22 cellular contexts compared by ENCODE assay signal in the genomic region with DNA sequence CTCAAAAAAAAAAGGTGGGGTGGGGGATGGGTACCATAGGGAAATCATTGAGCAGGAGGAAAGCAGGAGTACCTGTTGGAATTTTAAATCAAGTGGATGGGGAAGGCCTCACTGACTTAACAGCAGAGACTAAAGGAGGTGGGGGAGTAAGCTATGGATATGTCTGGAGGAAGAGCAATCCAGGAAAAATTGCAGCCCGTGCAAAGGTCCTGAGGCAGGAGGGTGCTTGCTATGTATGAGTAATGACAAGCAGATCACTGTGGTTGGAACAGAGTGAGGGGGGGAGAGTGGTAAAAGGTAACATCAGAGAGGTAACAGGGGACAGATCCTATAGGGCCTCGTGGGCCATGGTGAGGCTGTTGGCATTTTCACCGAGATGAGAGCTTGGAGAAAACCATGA. TPM values are rescaled to one million over a fixed set of nuclear protein-coding genes. Genes with fewer than 3 reads are reported as not detected.
DNase-seq lines count a peak whose midpoint lies in the region; ATAC-seq, FAIRE-seq and TF ChIP-seq lines count a peak whose summit lies in the region.
"Had no signal": no experiment of that assay in that cellular context is flagged by ENCODE, and none has a peak within 500 bp of the region (broad histone marks: within the 10 kb centered on the region; RNA-seq: fewer than 3 reads in every experiment).

No MANE protein-coding gene starts in this region.

- H3K27ac Mint-ChIP-seq in activated T-cell treated with anti-CD3 and anti-CD28 coated beads, Interleukin-2, amount 50 U/mL, for 24 hours, result peak overlapping the region; percentile 56
- H3K27ac Mint-ChIP-seq in HFFc6, result peak overlapping the region; percentile 48
- H3K27ac Mint-ChIP-seq in neural crest cell (ENCODE audit: unreplicated experiment), result peak overlapping the region; percentile 27
- H3K27ac Mint-ChIP-seq: GM23338 had no signal

- H3K36me3 ChIP-seq in K562 (ENCODE audit: control insufficient read depth, insufficient read depth, low read length) (peaks cover 71% of the 10 kb centered on the region; the same call in 2 of the 3 replicates), heart right ventricle (peaks cover 0 to 50% (median 0%) of the 10 kb centered on the region in 9 donors)

- intact Hi-C loops in K562 (cut with micrococcal nuclease), result no loop called here
- intact Hi-C loops in heart right ventricle (cut with DNase I), result no loop called here

- no peak for FAIRE-seq in K562 (lab: Jason Lieb, UNC)
- FAIRE-seq in GM12891 (lab: Jason Lieb, UNC), result no peak
- FAIRE-seq: A204.1, G401.6 had no signal

- no peaks in the 10 kb centered on the region for H3K9me3 Mint-ChIP-seq in activated T-cell treated with anti-CD3 and anti-CD28 coated beads, Interleukin-2, amount 50 U/mL, for 24 hours
- H3K9me3 Mint-ChIP-seq in HFFc6 (no peaks in the 10 kb centered on the region), neural crest cell (peaks cover 4% of the 10 kb centered on the region)
- H3K9me3 Mint-ChIP-seq: CD8-positive, alpha-beta memory T cell; GM23338 had no signal

- H3K79me2 ChIP-seq in K562 (ENCODE audit: control insufficient read depth, insufficient read depth, low read length), result peaks cover 42% of the 10 kb centered on the region

- no TSS peak for BruUV-seq in K562 (replicated peaks; lab: Mats Ljungman, UMichigan)

- H3K9ac ChIP-seq in K562 (ENCODE audit: insufficient read depth in 1 of 2, low read depth in 2 of 2, low read length in 2 of 2), result no peak overlapping the region
- H3K9ac ChIP-seq: BLaER1 had no signal

- WGBS in K562 (ENCODE audit: insufficient coverage, low coverage, missing lambda C conversion rate), result 90% methylated on average over 3 of the region's 3 CpGs
- WGBS in heart right ventricle, 2 donors, result 95 to 96% methylated on average over 3 of the region's 3 CpGs

- no peak for TF ChIP-seq CTCF in HFFc6 (IDR thresholded peaks at IDR 0.05)
- no peak for TF ChIP-seq CTCF in K562 (IDR thresholded peaks at IDR 0.05 in 2 of 3, conservative IDR thresholded peaks at IDR 0.05 in 1 of 3; ENCODE audit: insufficient read depth in 2 of 3, low read depth in 1 of 3, low read length in 3 of 3)
- TF ChIP-seq CTCF in neural crest cell (conservative IDR thresholded peaks at IDR 0.05), result no peak
- TF ChIP-seq CTCF in heart right ventricle (IDR thresholded peaks at IDR 0.05), result no peak

- H3K9me3 ChIP-seq in K562 (replicated peaks; ENCODE audit: control insufficient read depth, insufficient read depth, low read depth, low read length), result no peaks in the 10 kb centered on the region
- H3K9me3 ChIP-seq in heart right ventricle, result no peaks in the 10 kb centered on the region
- H3K9me3 ChIP-seq: BLaER1 had no signal

- no peaks in the 10 kb centered on the region for H3K27me3 ChIP-seq in K562 (ENCODE audit: control insufficient read depth in 2 of 2, insufficient read depth in 2 of 2, low read length in 2 of 2)
- H3K27me3 ChIP-seq in heart right ventricle, result no peaks in the 10 kb centered on the region

- no peak overlapping the region for H3K27ac ChIP-seq in K562 (ENCODE audit: extremely low read depth, low read depth, low read length)
- H3K27ac ChIP-seq in heart right ventricle, result no peak overlapping the region
- H3K27ac ChIP-seq: BLaER1 had no signal

- TF ChIP-seq RAD21 in K562 (CRISPR knock-in tag; conservative IDR thresholded peaks at IDR 0.05 in 1 of 2, IDR thresholded peaks at IDR 0.05 in 1 of 2), result no peak

- no peak overlapping the region for H2AFZ ChIP-seq in K562 (ENCODE audit: low read depth, low read length)
- H2AFZ ChIP-seq: GM23338 had no signal

- TF ChIP-seq POLR2A in K562 (conservative IDR thresholded peaks at IDR 0.05) (no peak), GM18505 (IDR thresholded peaks at IDR 0.05; ENCODE audit: borderline replicate concordance, extremely low read depth, insufficient read depth, insufficient read length) (no peak), GM12891 (IDR thresholded peaks at IDR 0.05; ENCODE audit: low read depth, low read length) (no peak)

- no peak overlapping the region for H3K4me3 Mint-ChIP-seq in activated T-cell treated with anti-CD3 and anti-CD28 coated beads, Interleukin-2, amount 50 U/mL, for 24 hours
- H3K4me3 Mint-ChIP-seq in HFFc6, result no peak overlapping the region
- no peak overlapping the region for H3K4me3 Mint-ChIP-seq in neural crest cell
- H3K4me3 Mint-ChIP-seq: CD8-positive, alpha-beta memory T cell; GM23338 had no signal

- peaks cover 3 to 6% of the 10 kb centered on the region in 2 experiments; a peak in 4 of 5 replicates for H3K4me1 ChIP-seq in K562 (replicated peaks in 1 of 2; ENCODE audit: control insufficient read depth in 2 of 2, insufficient read depth in 2 of 2, low read length in 2 of 2)
- H3K4me1 ChIP-seq in heart right ventricle, result peaks cover 0 to 12% (median 0%) of the 10 kb centered on the region in 9 donors

- in situ Hi-C loops in K562 (cut with MboI), result loop anchor here (25.0 kb wide), 1 partner anchor 618 kb away; no protein-coding TSS in a partner anchor

- no peak for DNase-seq in activated T-cell treated with anti-CD3 and anti-CD28 coated beads, Interleukin-2, amount 50 U/mL, for 24 hours
- DNase-seq in activated T-cell treated with anti-CD3 and anti-CD28 coated beads, Interleukin-2, amount 50 U/mL, for 48 hours, result no peak
- no peak for DNase-seq in HFFc6
- no peak for DNase-seq in K562 (ENCODE audit: extremely low read depth in 1 of 4, low spot score in 3 of 4)
- DNase-seq in neural crest cell (ENCODE audit: low read depth, low spot score), result no peak
- no peak for DNase-seq in heart right ventricle
- DNase-seq in GM12891 (ENCODE audit: insufficient read length, low spot score), result no peak
- DNase-seq: CD8-positive, alpha-beta memory T cell; DND-41; KBM-7; NCI-H1436; NCI-H2029; NCI-H2171; NCI-H446; NCI-H69; NK-92 treated with Interleukin-12 subunit alpha and Interleukin-12 subunit beta, amount 100 ng/mL, for 24 hours had no signal

- CTCF ChIA-PET in K562 (lab: Yijun Ruan, JAX; ENCODE audit: low intra/inter-chr PET ratio), result no interaction called here

- peaks cover 83% of the 10 kb centered on the region for H3K36me3 Mint-ChIP-seq in activated T-cell treated with anti-CD3 and anti-CD28 coated beads, Interleukin-2, amount 50 U/mL, for 24 hours (ENCODE audit: low read depth)
- peaks cover 15% of the 10 kb centered on the region; the same call in 1 of the 2 replicates for H3K36me3 Mint-ChIP-seq in HFFc6 (ENCODE audit: low read depth)
- peaks cover 13% of the 10 kb centered on the region for H3K36me3 Mint-ChIP-seq in neural crest cell (ENCODE audit: low read depth)

- no peak for TF ChIP-seq EP300 in K562 (IDR thresholded peaks at IDR 0.05; ENCODE audit: low read length)

- peaks cover 17% of the 10 kb centered on the region for H3K27me3 Mint-ChIP-seq in activated T-cell treated with anti-CD3 and anti-CD28 coated beads, Interleukin-2, amount 50 U/mL, for 24 hours
- H3K27me3 Mint-ChIP-seq in HFFc6 (ENCODE audit: insufficient read depth) (peaks cover 2% of the 10 kb centered on the region), neural crest cell (ENCODE audit: low read depth) (no peaks in the 10 kb centered on the region)

- no peaks in the 10 kb centered on the region for H4K20me1 ChIP-seq in K562 (replicated peaks; ENCODE audit: control insufficient read depth, insufficient read depth, low read length)

- no peak overlapping the region for H3K4me2 ChIP-seq in K562 (ENCODE audit: insufficient read depth, low read length)
- H3K4me2 ChIP-seq: BLaER1, GM23338 had no signal

- peaks cover 24% of the 10 kb centered on the region for H3K4me1 Mint-ChIP-seq in activated T-cell treated with anti-CD3 and anti-CD28 coated beads, Interleukin-2, amount 50 U/mL, for 24 hours (ENCODE audit: low read depth)
- H3K4me1 Mint-ChIP-seq in HFFc6 (ENCODE audit: low read depth) (peaks cover 12% of the 10 kb centered on the region), neural crest cell (peaks cover 19% of the 10 kb centered on the region)

- ATAC-seq in K562, result no peak
- no peak for ATAC-seq in GM18505 (IDR thresholded peaks at IDR 0.05; ENCODE audit: unreplicated experiment)
- no peak for ATAC-seq in heart right ventricle
- ATAC-seq: GM23338, HCT116 had no signal

- peaks cover 4% of the 10 kb centered on the region for H3K9me1 ChIP-seq in K562 (ENCODE audit: control insufficient read depth, insufficient read depth, low read length)

- POLR2A ChIA-PET in K562 (lab: Yijun Ruan, JAX), result interaction anchor here (0.9 kb wide), 1 partner anchor 11 kb away, joined by 3 read pairs; no protein-coding TSS in a partner anchor

- H3K4me3 ChIP-seq in K562, result no peak overlapping the region
- no peak overlapping the region for H3K4me3 ChIP-seq in heart right ventricle
- H3K4me3 ChIP-seq: BLaER1, GM23338 had no signal

RNA-seq across cellular contexts. Expression of a gene that starts 4.1 kb away (rescaled TPM):
- 10 to 100 TPM; 51.5 to 66.7 (median 59.7) TPM for total RNA-seq in HFFc6 (2021; fragmentation: NEBNext Ultra II Directional; extraction: Animal tissue kit (Norgen Biotek cat#: 25700))
- total RNA-seq in K562 (2011; cell fraction: chromatin; rRNA removed; ENCODE audit: low replicate concordance), result 42.8 and 61.0 TPM in 2 replicates
- total RNA-seq in K562 (2011; cell fraction: nucleolus; rRNA removed), result 58.9 and 60.7 TPM in 2 replicates
- total RNA-seq in K562 (2011; cell fraction: nucleoplasm; rRNA removed), result 41.1 and 41.9 TPM in 2 replicates
- total RNA-seq in K562 (2014; rRNA removed), result 87.2 and 121 TPM in 2 replicates
- 54.7 and 60.1 TPM in 2 replicates for total RNA-seq in K562 (2014; rRNA removed; fragmentation: Illumina TruSeq; extraction: Trizol)
- total RNA-seq in K562 (2015; rRNA removed; fragmentation: Illumina TruSeq; extraction: Trizol), result 72.9 and 75.2 TPM in 2 replicates
- 85.0 and 87.3 TPM in 2 replicates for total RNA-seq in K562 (2021)
- polyA plus RNA-seq in K562 (2011; rRNA removed), result 51.4 and 53.1 TPM in 2 replicates
- polyA plus RNA-seq in K562 (2011; cell fraction: cytosol; rRNA removed), result 61.7 and 125 TPM in 2 replicates
- 119 and 153 TPM in 2 replicates for polyA plus RNA-seq in K562 (2011; cell fraction: nucleus; rRNA removed)
- 64.0 and 71.6 TPM in 2 replicates for polyA plus RNA-seq in K562 (2012)
- polyA plus RNA-seq in K562 (2014; fragmentation: Illumina TruSeq; extraction: Trizol), result 95.6 and 109 TPM in 2 replicates
- polyA plus RNA-seq in K562 (2014; fragmentation: Nextera tagmentation; extraction: Ambion mirVana), result 10 to 100 TPM; 12.2 to 17.4 TPM
- polyA plus RNA-seq in K562 (2014; rRNA removed), result 71.6 and 86.8 TPM in 2 replicates
- 18.1 and 25.3 TPM in 2 replicates for polyA minus RNA-seq in K562 (2011; rRNA and poly(A)+ RNA removed)
- polyA minus RNA-seq in K562 (2011; cell fraction: cytosol; rRNA and poly(A)+ RNA removed), result 28.1 and 30.3 TPM in 2 replicates
- polyA minus RNA-seq in K562 (2011; cell fraction: nucleus; rRNA and poly(A)+ RNA removed), result 33.3 and 33.4 TPM in 2 replicates
- total RNA-seq in neural crest cell, result 42.2 and 45.8 TPM in 2 replicates
- total RNA-seq in heart right ventricle, result 10 to 100 TPM; 11.6 to 22.8 (median 12.9) TPM
- 10 to 100 TPM; 25.2 to 46.1 TPM for polyA plus RNA-seq in heart right ventricle
- polyA plus RNA-seq in GM12891 (2012; ENCODE audit: low read depth, missing spikeins), result 31.0 TPM

RNA-seq across cellular contexts. Expression of a gene that starts 10.1 kb away (rescaled TPM):
- total RNA-seq in HFFc6 (2021; fragmentation: NEBNext Ultra II Directional; extraction: Animal tissue kit (Norgen Biotek cat#: 25700)), result under 1 TPM in 5 of 6 experiments, not detected in 1; 0.40 to 0.91 (median 0.79) TPM
- 149 and 408 TPM in 2 replicates for total RNA-seq in K562 (2011; cell fraction: chromatin; rRNA removed; ENCODE audit: low replicate concordance)
- total RNA-seq in K562 (2011; cell fraction: nucleolus; rRNA removed), result 510 and 535 TPM in 2 replicates
- total RNA-seq in K562 (2011; cell fraction: nucleoplasm; rRNA removed), result 308 and 339 TPM in 2 replicates
- total RNA-seq in K562 (2014; rRNA removed), result 142 and 201 TPM in 2 replicates
- 72.6 and 88.6 TPM in 2 replicates for total RNA-seq in K562 (2014; rRNA removed; fragmentation: Illumina TruSeq; extraction: Trizol)
- 128 and 129 TPM in 2 replicates for total RNA-seq in K562 (2015; rRNA removed; fragmentation: Illumina TruSeq; extraction: Trizol)
- 213 and 228 TPM in 2 replicates for total RNA-seq in K562 (2021)
- polyA plus RNA-seq in K562 (2011; rRNA removed), result 163 and 193 TPM in 2 replicates
- 284 and 627 TPM in 2 replicates for polyA plus RNA-seq in K562 (2011; cell fraction: cytosol; rRNA removed)
- 364 and 581 TPM in 2 replicates for polyA plus RNA-seq in K562 (2011; cell fraction: nucleus; rRNA removed)
- 62.8 and 197 TPM in 2 replicates for polyA plus RNA-seq in K562 (2012)
- polyA plus RNA-seq in K562 (2014; fragmentation: Illumina TruSeq; extraction: Trizol), result 204 and 238 TPM in 2 replicates
- 10 to 100 TPM in 1 of 2 experiments, 1 to 10 TPM in 1; 9.3 to 31.2 TPM for polyA plus RNA-seq in K562 (2014; fragmentation: Nextera tagmentation; extraction: Ambion mirVana)
- polyA plus RNA-seq in K562 (2014; rRNA removed), result 199 and 251 TPM in 2 replicates
- polyA minus RNA-seq in K562 (2011; rRNA and poly(A)+ RNA removed), result 113 and 240 TPM in 2 replicates
- polyA minus RNA-seq in K562 (2011; cell fraction: cytosol; rRNA and poly(A)+ RNA removed), result 150 and 177 TPM in 2 replicates
- 42.9 and 49.0 TPM in 2 replicates for polyA minus RNA-seq in K562 (2011; cell fraction: nucleus; rRNA and poly(A)+ RNA removed)
- total RNA-seq in neural crest cell, result 6.5 and 8.8 TPM in 2 replicates
- total RNA-seq in heart right ventricle, result 1 to 10 TPM in 7 of 10 donors, under 1 TPM in 3; 0.64 to 5.3 (median 1.7) TPM
- 10 to 100 TPM in 1 of 2 donors, 1 to 10 TPM in 1; 2.6 to 15.4 TPM for polyA plus RNA-seq in heart right ventricle
- 29.4 TPM for polyA plus RNA-seq in GM12891 (2012; ENCODE audit: low read depth, missing spikeins)

RNA-seq across cellular contexts. Expression of a gene that starts 28.6 kb away (rescaled TPM):
- 10 to 100 TPM in 4 of 6 experiments, 1 to 10 TPM in 2; 9.0 to 13.8 (median 10.7) TPM for total RNA-seq in HFFc6 (2021; fragmentation: NEBNext Ultra II Directional; extraction: Animal tissue kit (Norgen Biotek cat#: 25700))
- 9.4 and 19.6 TPM in 2 replicates for total RNA-seq in K562 (2011; cell fraction: chromatin; rRNA removed; ENCODE audit: low replicate concordance)
- total RNA-seq in K562 (2011; cell fraction: nucleolus; rRNA removed), result 9.3 and 10.8 TPM in 2 replicates
- 15.0 and 18.6 TPM in 2 replicates for total RNA-seq in K562 (2011; cell fraction: nucleoplasm; rRNA removed)
- total RNA-seq in K562 (2014; rRNA removed) (2.8 and 4.0 TPM in 2 replicates), K562 (2014; rRNA removed; fragmentation: Illumina TruSeq; extraction: Trizol) (1.9 and 2.0 TPM in 2 replicates), K562 (2015; rRNA removed; fragmentation: Illumina TruSeq; extraction: Trizol) (2.4 and 3.2 TPM in 2 replicates), K562 (2021) (4.4 and 4.7 TPM in 2 replicates), neural crest cell (13.0 and 14.2 TPM in 2 replicates), heart right ventricle (10 to 100 TPM in 9 of 10 donors, 1 to 10 TPM in 1; 9.9 to 16.1 (median 13.0) TPM)
- polyA plus RNA-seq in K562 (2011; rRNA removed) (3.7 and 6.9 TPM in 2 replicates), K562 (2014; fragmentation: Illumina TruSeq; extraction: Trizol) (4.5 and 4.8 TPM in 2 replicates), K562 (2014; fragmentation: Nextera tagmentation; extraction: Ambion mirVana) (under 1 TPM; 0.34 to 0.62 TPM), K562 (2014; rRNA removed) (5.1 TPM in 2 replicates), heart right ventricle (10 to 100 TPM; 12.7 to 26.7 TPM)
- 7.0 and 12.1 TPM in 2 replicates for polyA plus RNA-seq in K562 (2011; cell fraction: cytosol; rRNA removed)
- 18.5 and 23.1 TPM in 2 replicates for polyA plus RNA-seq in K562 (2011; cell fraction: nucleus; rRNA removed)
- polyA plus RNA-seq in K562 (2012), result 5.0 and 7.8 TPM in 2 replicates
- polyA minus RNA-seq in K562 (2011; rRNA and poly(A)+ RNA removed), result 2.0 and 2.5 TPM in 2 replicates
- polyA minus RNA-seq in K562 (2011; cell fraction: cytosol; rRNA and poly(A)+ RNA removed), result 4.1 and 8.1 TPM in 2 replicates
- polyA minus RNA-seq in K562 (2011; cell fraction: nucleus; rRNA and poly(A)+ RNA removed), result 4.7 and 5.3 TPM in 2 replicates
- polyA plus RNA-seq in GM12891 (2012; ENCODE audit: low read depth, missing spikeins), result 8.8 TPM

RNA-seq across cellular contexts. Expression of a gene that starts 41.5 kb away (rescaled TPM):
- total RNA-seq in HFFc6 (2021; fragmentation: NEBNext Ultra II Directional; extraction: Animal tissue kit (Norgen Biotek cat#: 25700)), result 10 to 100 TPM; 26.0 to 42.2 (median 39.1) TPM
- total RNA-seq in K562 (2011; cell fraction: chromatin; rRNA removed; ENCODE audit: low replicate concordance), result 184 and 489 TPM in 2 replicates
- 634 and 715 TPM in 2 replicates for total RNA-seq in K562 (2011; cell fraction: nucleolus; rRNA removed)
- total RNA-seq in K562 (2011; cell fraction: nucleoplasm; rRNA removed), result 475 and 527 TPM in 2 replicates
- 244 and 267 TPM in 2 replicates for total RNA-seq in K562 (2014; rRNA removed)
- 242 and 313 TPM in 2 replicates for total RNA-seq in K562 (2014; rRNA removed; fragmentation: Illumina TruSeq; extraction: Trizol)
- total RNA-seq in K562 (2015; rRNA removed; fragmentation: Illumina TruSeq; extraction: Trizol), result 219 and 244 TPM in 2 replicates
- total RNA-seq in K562 (2021), result 264 and 278 TPM in 2 replicates
- 228 and 411 TPM in 2 replicates for polyA plus RNA-seq in K562 (2011; rRNA removed)
- 623 and 681 TPM in 2 replicates for polyA plus RNA-seq in K562 (2011; cell fraction: cytosol; rRNA removed)
- 365 and 432 TPM in 2 replicates for polyA plus RNA-seq in K562 (2011; cell fraction: nucleus; rRNA removed)
- 242 and 270 TPM in 2 replicates for polyA plus RNA-seq in K562 (2012)
- 274 and 307 TPM in 2 replicates for polyA plus RNA-seq in K562 (2014; fragmentation: Illumina TruSeq; extraction: Trizol)
- 100 to 1,000 TPM; 569 to 987 TPM for polyA plus RNA-seq in K562 (2014; fragmentation: Nextera tagmentation; extraction: Ambion mirVana)
- polyA plus RNA-seq in K562 (2014; rRNA removed), result 238 and 281 TPM in 2 replicates
- 291 and 319 TPM in 2 replicates for polyA minus RNA-seq in K562 (2011; rRNA and poly(A)+ RNA removed)
- 198 and 240 TPM in 2 replicates for polyA minus RNA-seq in K562 (2011; cell fraction: cytosol; rRNA and poly(A)+ RNA removed)
- polyA minus RNA-seq in K562 (2011; cell fraction: nucleus; rRNA and poly(A)+ RNA removed), result 35.1 and 73.1 TPM in 2 replicates
- 155 and 168 TPM in 2 replicates for total RNA-seq in neural crest cell
- 10 to 100 TPM; 35.1 to 76.0 (median 54.2) TPM for total RNA-seq in heart right ventricle
- 100 to 1,000 TPM in 1 of 2 donors, 10 to 100 TPM in 1; 96.9 to 128 TPM for polyA plus RNA-seq in heart right ventricle
- 95.9 TPM for polyA plus RNA-seq in GM12891 (2012; ENCODE audit: low read depth, missing spikeins)

RNA-seq across cellular contexts. Expression of a gene that starts 59.4 kb away (rescaled TPM):
- 10 to 100 TPM; 13.0 to 15.3 (median 13.8) TPM for total RNA-seq in HFFc6 (2021; fragmentation: NEBNext Ultra II Directional; extraction: Animal tissue kit (Norgen Biotek cat#: 25700))
- total RNA-seq in K562 (2011; cell fraction: chromatin; rRNA removed; ENCODE audit: low replicate concordance), result 11.5 and 26.2 TPM in 2 replicates
- total RNA-seq in K562 (2011; cell fraction: nucleolus; rRNA removed), result 15.1 and 16.5 TPM in 2 replicates
- total RNA-seq in K562 (2011; cell fraction: nucleoplasm; rRNA removed), result 11.6 and 13.7 TPM in 2 replicates
- 5.4 and 6.7 TPM in 2 replicates for total RNA-seq in K562 (2014; rRNA removed)
- 0.87 and 0.96 TPM in 2 replicates for total RNA-seq in K562 (2014; rRNA removed; fragmentation: Illumina TruSeq; extraction: Trizol)
- total RNA-seq in K562 (2015; rRNA removed; fragmentation: Illumina TruSeq; extraction: Trizol), result 1.5 and 2.0 TPM in 2 replicates
- 9.5 and 10.6 TPM in 2 replicates for total RNA-seq in K562 (2021)
- 3.9 and 7.1 TPM in 2 replicates for polyA plus RNA-seq in K562 (2011; rRNA removed)
- polyA plus RNA-seq in K562 (2011; cell fraction: cytosol; rRNA removed), result 5.5 and 7.5 TPM in 2 replicates
- 17.3 and 27.4 TPM in 2 replicates for polyA plus RNA-seq in K562 (2011; cell fraction: nucleus; rRNA removed)
- 6.9 and 8.7 TPM in 2 replicates for polyA plus RNA-seq in K562 (2012)
- 6.1 and 7.5 TPM in 2 replicates for polyA plus RNA-seq in K562 (2014; fragmentation: Illumina TruSeq; extraction: Trizol)
- polyA plus RNA-seq in K562 (2014; fragmentation: Nextera tagmentation; extraction: Ambion mirVana), result under 1 TPM; 0.62 to 0.87 TPM
- polyA plus RNA-seq in K562 (2014; rRNA removed), result 5.4 and 6.2 TPM in 2 replicates
- polyA minus RNA-seq in K562 (2011; rRNA and poly(A)+ RNA removed), result 3.5 and 3.9 TPM in 2 replicates
- polyA minus RNA-seq in K562 (2011; cell fraction: cytosol; rRNA and poly(A)+ RNA removed), result 4.7 and 13.4 TPM in 2 replicates
- polyA minus RNA-seq in K562 (2011; cell fraction: nucleus; rRNA and poly(A)+ RNA removed), result 4.3 and 5.7 TPM in 2 replicates
- total RNA-seq in neural crest cell, result 9.1 and 12.0 TPM in 2 replicates
- total RNA-seq in heart right ventricle, result 10 to 100 TPM; 14.7 to 22.6 (median 18.7) TPM
- 10 to 100 TPM in 1 of 2 donors, 1 to 10 TPM in 1; 6.1 to 11.1 TPM for polyA plus RNA-seq in heart right ventricle
- 11.4 TPM for polyA plus RNA-seq in GM12891 (2012; ENCODE audit: low read depth, missing spikeins)
